Comparison of ENCODE assay signal across 2 cellular contexts in the genomic region with DNA sequence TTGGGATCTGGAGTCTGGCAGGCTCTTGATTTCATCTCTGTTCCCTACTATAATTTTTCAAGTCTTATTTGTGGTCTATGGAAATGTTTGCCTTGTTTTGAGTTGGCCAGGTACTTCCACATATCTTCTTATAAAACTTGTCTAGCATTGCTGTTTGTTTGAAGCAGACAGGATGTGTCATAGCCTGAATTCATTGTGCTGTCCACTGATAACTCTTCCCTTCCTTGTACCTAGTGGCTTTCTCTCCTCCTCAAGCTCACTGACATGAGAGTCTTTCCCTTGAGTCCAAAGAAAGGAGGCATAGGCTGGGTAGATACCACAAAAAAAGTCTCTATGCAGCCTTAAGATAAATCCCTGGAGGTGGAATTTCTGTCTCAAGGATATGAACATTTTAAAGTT.
TF ChIP-seq lines count a peak whose summit lies in the region.

No MANE protein-coding gene starts in this region.

TF ChIP-seq in IMR-90, 13 proteins besides CTCF, POLR2A, EP300 and RAD21:
- TF ChIP-seq BHLHE40 (IDR thresholded peaks at IDR 0.05; ENCODE audit: low read depth, low read length), result no peak
- TF ChIP-seq CHD1 (IDR thresholded peaks at IDR 0.05; ENCODE audit: low read depth, low read length), result no peak
- no peak for TF ChIP-seq FOS (IDR thresholded peaks at IDR 0.05; ENCODE audit: low read depth, low read length)
- TF ChIP-seq NFE2L2 (IDR thresholded peaks at IDR 0.05; ENCODE audit: low read depth, low read length), result no peak
- TF ChIP-seq SMC3 (IDR thresholded peaks at IDR 0.05; ENCODE audit: low read depth, low read length), result no peak
- TF ChIP-seq, protein P1, sequence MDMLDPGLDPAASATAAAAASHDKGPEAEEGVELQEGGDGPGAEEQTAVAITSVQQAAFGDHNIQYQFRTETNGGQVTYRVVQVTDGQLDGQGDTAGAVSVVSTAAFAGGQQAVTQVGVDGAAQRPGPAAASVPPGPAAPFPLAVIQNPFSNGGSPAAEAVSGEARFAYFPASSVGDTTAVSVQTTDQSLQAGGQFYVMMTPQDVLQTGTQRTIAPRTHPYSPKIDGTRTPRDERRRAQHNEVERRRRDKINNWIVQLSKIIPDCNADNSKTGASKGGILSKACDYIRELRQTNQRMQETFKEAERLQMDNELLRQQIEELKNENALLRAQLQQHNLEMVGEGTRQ (IDR thresholded peaks at IDR 0.05; ENCODE audit: low read depth, low read length), result no peak

TF ChIP-seq in H1, 55 proteins besides CTCF, POLR2A, EP300 and RAD21:
- TF ChIP-seq, protein P2, sequence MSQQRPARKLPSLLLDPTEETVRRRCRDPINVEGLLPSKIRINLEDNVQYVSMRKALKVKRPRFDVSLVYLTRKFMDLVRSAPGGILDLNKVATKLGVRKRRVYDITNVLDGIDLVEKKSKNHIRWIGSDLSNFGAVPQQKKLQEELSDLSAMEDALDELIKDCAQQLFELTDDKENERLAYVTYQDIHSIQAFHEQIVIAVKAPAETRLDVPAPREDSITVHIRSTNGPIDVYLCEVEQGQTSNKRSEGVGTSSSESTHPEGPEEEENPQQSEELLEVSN (IDR thresholded peaks at IDR 0.05), result no peak
- TF ChIP-seq, protein P3, sequence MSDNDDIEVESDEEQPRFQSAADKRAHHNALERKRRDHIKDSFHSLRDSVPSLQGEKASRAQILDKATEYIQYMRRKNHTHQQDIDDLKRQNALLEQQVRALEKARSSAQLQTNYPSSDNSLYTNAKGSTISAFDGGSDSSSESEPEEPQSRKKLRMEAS (IDR thresholded peaks at IDR 0.05), result no peak
- TF ChIP-seq SP1 (IDR thresholded peaks at IDR 0.05; ENCODE audit: low read depth, low read length) (no peak), HDAC2 (IDR thresholded peaks at IDR 0.05; ENCODE audit: borderline replicate concordance in 1 of 2, low read depth in 2 of 2, low read length in 2 of 2) (no peak)
TF ChIP-seq in H1: peak in this region for 0.
